ENCODE assay signal across 22 cellular contexts in genomic region chr5:175166013-175166412, GRCh38.
DNase-seq lines count a peak whose midpoint lies in the region; ATAC-seq and TF ChIP-seq lines count a peak whose summit lies in the region.
"Had no signal": no experiment of that assay in that cellular context is flagged by ENCODE, and none has a peak within 500 bp of the region (broad histone marks: within the 10 kb centered on the region; RNA-seq: fewer than 3 reads in every experiment).

No MANE protein-coding gene starts in this region.

- H3F3A ChIP-seq in GM23338 (replicated peaks; ENCODE audit: low read depth) = no peaks in the 10 kb centered on the region

- 81% methylated on average over 2 of the region's 2 CpGs for WGBS in esophagus muscularis mucosa

- no peak for ATAC-seq in GM23338
- no peak for ATAC-seq in HG03097 (IDR thresholded peaks at IDR 0.05; ENCODE audit: low FRiP score, unreplicated experiment)
- ATAC-seq: A549 had no signal

- peaks cover 2% of the 10 kb centered on the region for H3K27me3 Mint-ChIP-seq in GM23338 (ENCODE audit: insufficient read depth, low read depth, poor library complexity)

- H3K4me1 ChIP-seq in GM23338 (ENCODE audit: insufficient read depth) (no peaks in the 10 kb centered on the region), esophagus muscularis mucosa (peaks cover 0 to 4% (median 2%) of the 10 kb centered on the region in 4 donors)
- H3K4me1 ChIP-seq: A549, BE2C had no signal

- intact Hi-C loops in esophagus muscularis mucosa (cut with DNase I) = no loop called here

- no peak for TF ChIP-seq EP300 in esophagus muscularis mucosa (IDR thresholded peaks at IDR 0.05)

- H3K9me2 ChIP-seq in GM23338 (ENCODE audit: insufficient read depth) = no peaks in the 10 kb centered on the region

- no peaks in the 10 kb centered on the region for H3K4me1 Mint-ChIP-seq in GM23338
- H3K4me1 Mint-ChIP-seq: CD14-positive monocyte; CD8-positive, alpha-beta memory T cell had no signal

- no peaks in the 10 kb centered on the region for H3K9me3 ChIP-seq in esophagus muscularis mucosa
- H3K9me3 ChIP-seq: A549; BE2C; BLaER1 treated with 17β-estradiol and CSF1 and Interleukin-3, amounts not matched to agents 10 nM and 100 nM had no signal

- H3K4me3 ChIP-seq in GM23338 = no peak overlapping the region
- no peak overlapping the region for H3K4me3 ChIP-seq in esophagus muscularis mucosa
- no peak overlapping the region for H3K4me3 ChIP-seq in H7 (ENCODE audit: insufficient read depth, low read depth, low read length)
- H3K4me3 ChIP-seq: A549; BLaER1 treated with 17β-estradiol and CSF1 and Interleukin-3, amounts not matched to agents 10 nM and 100 nM had no signal

- H3K9me3 Mint-ChIP-seq in GM23338 = no peaks in the 10 kb centered on the region
- H3K9me3 Mint-ChIP-seq: CD4-positive, alpha-beta T cell; CD8-positive, alpha-beta memory T cell had no signal

- no peak for TF ChIP-seq POLR2A in esophagus muscularis mucosa (IDR thresholded peaks at IDR 0.05; ENCODE audit: low read depth)

- no peak overlapping the region for H3K27ac Mint-ChIP-seq in GM23338
- H3K27ac Mint-ChIP-seq: CD14-positive monocyte; CD4-positive, alpha-beta T cell; CD8-positive, alpha-beta memory T cell had no signal

- H3K4me2 ChIP-seq in GM23338 = no peak overlapping the region
- H3K4me2 ChIP-seq: A549; BLaER1 treated with 17β-estradiol and CSF1 and Interleukin-3, amounts not matched to agents 10 nM and 100 nM had no signal

- no peak overlapping the region for H3K27ac ChIP-seq in GM23338 (ENCODE audit: low read depth)
- H3K27ac ChIP-seq in esophagus muscularis mucosa (replicated peaks in 1 of 4) = no peak overlapping the region
- H3K27ac ChIP-seq: A549; BLaER1 treated with 17β-estradiol and CSF1 and Interleukin-3, amounts not matched to agents 10 nM and 100 nM had no signal

- no peak overlapping the region for H2AFZ ChIP-seq in GM23338

- no peaks in the 10 kb centered on the region for H3K27me3 ChIP-seq in GM23338 (ENCODE audit: insufficient read depth)
- H3K27me3 ChIP-seq in esophagus muscularis mucosa = peaks cover 0 to 17% (median 0%) of the 10 kb centered on the region in 4 donors
- no peaks in the 10 kb centered on the region for H3K27me3 ChIP-seq in H7 (ENCODE audit: control insufficient read depth, insufficient read depth, low read length)
- H3K27me3 ChIP-seq: BLaER1 treated with 17β-estradiol and CSF1 and Interleukin-3, amounts not matched to agents 10 nM and 100 nM had no signal

- no peaks in the 10 kb centered on the region for H3K36me3 Mint-ChIP-seq in GM23338 (ENCODE audit: low read depth)
- H3K36me3 Mint-ChIP-seq: CD14-positive monocyte; CD8-positive, alpha-beta memory T cell had no signal

- no peaks in the 10 kb centered on the region for H4K20me1 ChIP-seq in GM23338 (replicated peaks; ENCODE audit: insufficient read depth)
- H4K20me1 ChIP-seq: BLaER1 treated with 17β-estradiol and CSF1 and Interleukin-3, amounts not matched to agents 10 nM and 100 nM had no signal

- H3K36me3 ChIP-seq in GM23338 (ENCODE audit: insufficient read depth) (no peaks in the 10 kb centered on the region), esophagus muscularis mucosa (no peaks in the 10 kb centered on the region), H7 (replicated peaks; ENCODE audit: control insufficient read depth, insufficient read depth, low read length) (no peaks in the 10 kb centered on the region)
- H3K36me3 ChIP-seq: BE2C; BLaER1 treated with 17β-estradiol and CSF1 and Interleukin-3, amounts not matched to agents 10 nM and 100 nM had no signal

- 0 out of 4 replicates have a peak, but pooled peaks of 1 of the 2 experiments have one; percentile 6 for TF ChIP-seq CTCF in GM23338 (conservative IDR thresholded peaks at IDR 0.05; ENCODE audit: low read depth in 2 of 2)
- no peak for TF ChIP-seq CTCF in esophagus muscularis mucosa (IDR thresholded peaks at IDR 0.05)

- peak; percentile 1 for DNase-seq in NCI-H146 (lab: John Stamatoyannopoulos, UW)
- no peak for DNase-seq in NCI-H146 treated with DMSO at 0.1 percent for 48 hours (lab: John Stamatoyannopoulos, UW; ENCODE audit: unreplicated experiment)
- DNase-seq in NCI-H748 (lab: John Stamatoyannopoulos, UW; ENCODE audit: unreplicated experiment) = peak; percentile 62
- no peak for DNase-seq in NCI-H748 treated with DMSO at 0.1 percent for 48 hours (lab: John Stamatoyannopoulos, UW)
- DNase-seq in GM23338 (ENCODE audit: low spot score) = peak; percentile 6
- DNase-seq in esophagus muscularis mucosa (ENCODE audit: extremely low spot score) = peak; percentile 57
- DNase-seq in H7 = no peak
- DNase-seq: 8988T; ACHN; AML-193; BE2C; CD4-positive, alpha-beta T cell; CD8-positive, alpha-beta memory T cell; DMS53; DMS79 treated with DMSO at 0.1 percent for 48 hours; GF-D8; GOT3; HCEC 1CT had no signal

- no peaks in the 10 kb centered on the region for H3K79me2 ChIP-seq in GM23338 (replicated peaks; ENCODE audit: insufficient read depth)

- H3K4me3 Mint-ChIP-seq in GM23338 = no peak overlapping the region
- H3K4me3 Mint-ChIP-seq: CD14-positive monocyte; CD4-positive, alpha-beta T cell; CD8-positive, alpha-beta memory T cell had no signal

TF ChIP-seq in GM23338, 12 proteins besides CTCF, POLR2A, EP300 and RAD21 (continues in another document):
- TF ChIP-seq REST (IDR thresholded peaks at IDR 0.05; ENCODE audit: unreplicated experiment) (no peak), ETS1 (IDR thresholded peaks at IDR 0.05) (no peak)

Comparison
In these comparisons a context has a peak if more than half of its experiments do, and no peak if none do; other contexts are left out.
1. DNase-seq: peak in NCI-H146 (single experiment), NCI-H748 (single experiment), GM23338 (single experiment) and esophagus muscularis mucosa (single experiment); none in NCI-H146 treated with DMSO at 0.1 percent for 48 hours (single experiment), NCI-H748 treated with DMSO at 0.1 percent for 48 hours (single experiment) and H7 (single experiment).